ENCODE assay signal across 38 cellular contexts in genomic region chr14:38761033-38761432, GRCh38.
"Had no signal": no experiment of that assay in that cellular context is flagged by ENCODE, and none has a peak within 500 bp of the region (broad histone marks: within the 10 kb centered on the region; RNA-seq: fewer than 3 reads in every experiment).

No MANE protein-coding gene starts in this region.

- H3K4me1 Mint-ChIP-seq: activated CD4-positive, alpha-beta memory T cell treated with anti-CD3 and anti-CD28 coated beads, Interleukin-2, amount 10 ng/mL, durations not matched to agents 7 days and 5 days; activated CD4-positive, alpha-beta T cell treated with anti-CD3 and anti-CD28 coated beads for 36 hours; activated CD4-positive, alpha-beta T cell treated with anti-CD3 and anti-CD28 coated beads, Interleukin-2, amount 10 ng/mL, durations not matched to agents 7 days and 5 days; activated CD8-positive, alpha-beta memory T cell treated with anti-CD3 and anti-CD28 coated beads, Interleukin-2, amount 10 ng/mL, durations not matched to agents 7 days and 5 days; activated naive CD8-positive, alpha-beta T cell treated with anti-CD3 and anti-CD28 coated beads for 36 hours; brain; central memory CD8-positive, alpha-beta T cell had no signal

- H3K4me3 Mint-ChIP-seq: activated CD4-positive, alpha-beta memory T cell treated with anti-CD3 and anti-CD28 coated beads, Interleukin-2, amount 10 ng/mL, durations not matched to agents 7 days and 5 days; activated CD4-positive, alpha-beta T cell treated with anti-CD3 and anti-CD28 coated beads for 36 hours; activated CD4-positive, alpha-beta T cell treated with anti-CD3 and anti-CD28 coated beads, Interleukin-2, amount 10 ng/mL, durations not matched to agents 7 days and 5 days; activated CD8-positive, alpha-beta memory T cell treated with anti-CD3 and anti-CD28 coated beads, Interleukin-2, amount 10 ng/mL, durations not matched to agents 7 days and 5 days; activated CD8-positive, alpha-beta T cell treated with anti-CD3 and anti-CD28 coated beads, Interleukin-2, amount 10 ng/mL, durations not matched to agents 7 days and 5 days; activated naive CD4-positive, alpha-beta T cell treated with anti-CD3 and anti-CD28 coated beads for 36 hours; activated naive CD8-positive, alpha-beta T cell treated with anti-CD3 and anti-CD28 coated beads for 36 hours; activated T-cell treated with anti-CD3 and anti-CD28 coated beads, Interleukin-2, amount 50 U/mL, for 24 hours; brain; central memory CD8-positive, alpha-beta T cell; T-helper 1 cell treated with Interleukin-12 subunit alpha and Interleukin-12 subunit beta and Interleukin-4 antibody, amounts not matched to agents 30 μg/mL and 1 μg/mL, for 36 hours; T-helper 2 cell treated with Interferon-gamma antibody and Interleukin-4, amounts not matched to agents 5 μg/mL and 100 μg/mL, for 36 hours; WTC11 had no signal

- H3K4me1 ChIP-seq: adrenal gland had no signal

- H3K36me3 ChIP-seq: adrenal gland, cardiac muscle cell, WERI-Rb-1 had no signal

- H3K9me3 Mint-ChIP-seq: activated CD4-positive, alpha-beta memory T cell treated with anti-CD3 and anti-CD28 coated beads, Interleukin-2, amount 10 ng/mL, durations not matched to agents 7 days and 5 days; activated CD4-positive, alpha-beta T cell treated with anti-CD3 and anti-CD28 coated beads, Interleukin-2, amount 10 ng/mL, durations not matched to agents 7 days and 5 days; activated naive CD4-positive, alpha-beta T cell treated with anti-CD3 and anti-CD28 coated beads for 36 hours; central memory CD8-positive, alpha-beta T cell; T-helper 1 cell treated with Interleukin-12 subunit alpha and Interleukin-12 subunit beta and Interleukin-4 antibody, amounts not matched to agents 30 μg/mL and 1 μg/mL, for 36 hours; T-helper 2 cell treated with Interferon-gamma antibody and Interleukin-4, amounts not matched to agents 5 μg/mL and 100 μg/mL, for 36 hours had no signal

- ATAC-seq: activated CD4-positive, alpha-beta T cell treated with anti-CD3 and anti-CD28 coated beads for 36 hours; activated CD4-positive, CD25-positive, alpha-beta regulatory T cell treated with anti-CD3 and anti-CD28 coated beads, Interleukin-2, amount 50 U/mL, for 24 hours; activated CD8-positive, alpha-beta memory T cell treated with anti-CD3 and anti-CD28 coated beads, Interleukin-2, amount 10 ng/mL, durations not matched to agents 7 days and 5 days; activated CD8-positive, alpha-beta T cell treated with anti-CD3 and anti-CD28 coated beads, Interleukin-2, amount 10 ng/mL, durations not matched to agents 7 days and 5 days; activated naive CD4-positive, alpha-beta T cell treated with anti-CD3 and anti-CD28 coated beads, Interleukin-2, amount 50 U/mL, for 72 hours; WTC11 had no signal

- H3K27ac Mint-ChIP-seq: activated CD4-positive, alpha-beta memory T cell treated with anti-CD3 and anti-CD28 coated beads, Interleukin-2, amount 10 ng/mL, durations not matched to agents 7 days and 5 days; activated CD4-positive, alpha-beta T cell treated with anti-CD3 and anti-CD28 coated beads for 36 hours; activated CD4-positive, alpha-beta T cell treated with anti-CD3 and anti-CD28 coated beads, Interleukin-2, amount 10 ng/mL, durations not matched to agents 7 days and 5 days; activated CD8-positive, alpha-beta memory T cell treated with anti-CD3 and anti-CD28 coated beads, Interleukin-2, amount 10 ng/mL, durations not matched to agents 7 days and 5 days; activated CD8-positive, alpha-beta T cell treated with anti-CD3 and anti-CD28 coated beads, Interleukin-2, amount 10 ng/mL, durations not matched to agents 7 days and 5 days; activated naive CD4-positive, alpha-beta T cell treated with anti-CD3 and anti-CD28 coated beads for 36 hours; activated naive CD4-positive, alpha-beta T cell treated with anti-CD3 and anti-CD28 coated beads, Interleukin-2, amount 50 U/mL, for 72 hours; activated naive CD8-positive, alpha-beta T cell treated with anti-CD3 and anti-CD28 coated beads for 36 hours; activated T-cell treated with anti-CD3 and anti-CD28 coated beads, Interleukin-2, amount 50 U/mL, for 24 hours; brain; T-helper 1 cell treated with Interleukin-12 subunit alpha and Interleukin-12 subunit beta and Interleukin-4 antibody, amounts not matched to agents 30 μg/mL and 1 μg/mL, for 36 hours; T-helper 2 cell treated with Interferon-gamma antibody and Interleukin-4, amounts not matched to agents 5 μg/mL and 100 μg/mL, for 36 hours; WTC11 had no signal

- H3K9me3 ChIP-seq: adrenal gland had no signal

- H3K27me3 ChIP-seq: adrenal gland, cardiac muscle cell had no signal

- DNase-seq: activated CD4-positive, alpha-beta memory T cell treated with anti-CD3 and anti-CD28 coated beads, Interleukin-2, amount 10 ng/mL, durations not matched to agents 7 days and 5 days; activated CD4-positive, alpha-beta T cell treated with anti-CD3 and anti-CD28 coated beads for 1 hour; activated CD4-positive, alpha-beta T cell treated with anti-CD3 and anti-CD28 coated beads for 36 hours; activated CD4-positive, alpha-beta T cell treated with anti-CD3 and anti-CD28 coated beads for 48 hours; activated CD4-positive, alpha-beta T cell treated with anti-CD3 and anti-CD28 coated beads, Interleukin-2, amount 10 ng/mL, durations not matched to agents 7 days and 5 days; activated CD4-positive, alpha-beta T cell treated with anti-CD3 and anti-CD28 coated beads, Interleukin-2, amount 50 U/mL, for 48 hours; activated CD4-positive, CD25-positive, alpha-beta regulatory T cell; activated CD8-positive, alpha-beta memory T cell treated with anti-CD3 and anti-CD28 coated beads for 24 hours; activated CD8-positive, alpha-beta memory T cell treated with anti-CD3 and anti-CD28 coated beads, Interleukin-2, amount 10 ng/mL, durations not matched to agents 7 days and 5 days; activated CD8-positive, alpha-beta memory T cell treated with anti-CD3 and anti-CD28 coated beads, Interleukin-2, amount 50 U/mL, for 48 hours; activated CD8-positive, alpha-beta T cell treated with anti-CD3 and anti-CD28 coated beads, Interleukin-2, amount 10 ng/mL, durations not matched to agents 7 days and 5 days; activated effector memory CD4-positive, alpha-beta T cell treated with anti-CD3 and anti-CD28 coated beads, Interleukin-2, amount 50 U/mL, for 16 hours; activated gamma-delta T cell treated with Interleukin-2 at 50 U/mL for 16 hours; activated naive CD4-positive, alpha-beta T cell; activated naive CD4-positive, alpha-beta T cell treated with anti-CD3 and anti-CD28 coated beads for 36 hours; activated naive CD4-positive, alpha-beta T cell treated with anti-CD3 and anti-CD28 coated beads, Interleukin-2, amount 50 U/mL, for 16 hours; activated naive CD8-positive, alpha-beta T cell treated with anti-CD3 and anti-CD28 coated beads for 36 hours; activated T-cell treated with anti-CD3 and anti-CD28 coated beads, Interleukin-2, amount 50 U/mL, for 24 hours; activated T-cell treated with anti-CD3 and anti-CD28 coated beads, Interleukin-2, amount 50 U/mL, for 48 hours; adrenal gland; amniotic stem cell; aorta; caudate nucleus; cerebellar nuclear complex; T-helper 1 cell; T-helper 2 cell; T-helper 9 cell; WERI-Rb-1 had no signal

- H3K4me3 ChIP-seq: adrenal gland, cardiac muscle cell had no signal

- H3K27me3 Mint-ChIP-seq: activated CD4-positive, alpha-beta memory T cell treated with anti-CD3 and anti-CD28 coated beads, Interleukin-2, amount 10 ng/mL, durations not matched to agents 7 days and 5 days; activated CD4-positive, alpha-beta T cell treated with anti-CD3 and anti-CD28 coated beads for 36 hours; activated CD4-positive, alpha-beta T cell treated with anti-CD3 and anti-CD28 coated beads, Interleukin-2, amount 10 ng/mL, durations not matched to agents 7 days and 5 days; activated CD8-positive, alpha-beta memory T cell treated with anti-CD3 and anti-CD28 coated beads, Interleukin-2, amount 10 ng/mL, durations not matched to agents 7 days and 5 days; activated naive CD8-positive, alpha-beta T cell treated with anti-CD3 and anti-CD28 coated beads for 36 hours; activated T-cell treated with anti-CD3 and anti-CD28 coated beads, Interleukin-2, amount 50 U/mL, for 24 hours; brain; central memory CD8-positive, alpha-beta T cell had no signal

- H3K27ac ChIP-seq: adrenal gland, cardiac muscle cell, WERI-Rb-1 had no signal

- H3K36me3 Mint-ChIP-seq: activated CD8-positive, alpha-beta memory T cell treated with anti-CD3 and anti-CD28 coated beads, Interleukin-2, amount 10 ng/mL, durations not matched to agents 7 days and 5 days; activated naive CD4-positive, alpha-beta T cell treated with anti-CD3 and anti-CD28 coated beads, Interleukin-2, amount 50 U/mL, for 72 hours; activated naive CD8-positive, alpha-beta T cell treated with anti-CD3 and anti-CD28 coated beads for 36 hours; brain had no signal

- FAIRE-seq: bronchial epithelial cell, TTC549 had no signal
